10 cellular contexts compared by ENCODE assay signal in genomic region chr1:10459185-10459584, GRCh38. TPM values are rescaled to one million over a fixed set of nuclear protein-coding genes. Genes with fewer than 3 reads are reported as not detected.
DNase-seq lines count a peak whose midpoint lies in the region; ATAC-seq and TF ChIP-seq lines count a peak whose summit lies in the region.
"Had no signal": no experiment of that assay in that cellular context is flagged by ENCODE, and none has a peak within 500 bp of the region (broad histone marks: within the 10 kb centered on the region; RNA-seq: fewer than 3 reads in every experiment).

No MANE protein-coding gene starts in this region.

- H3K4me3 ChIP-seq in cardiac muscle cell: no peak overlapping the region
- no peak overlapping the region for H3K4me3 ChIP-seq in PC-9
- H3K4me3 ChIP-seq in fibroblast of lung (replicated peaks in 1 of 4; ENCODE audit: control extremely low read depth in 1 of 4, insufficient read depth in 1 of 4, low read depth in 3 of 4, low read length in 4 of 4): no peak overlapping the region
- H3K4me3 ChIP-seq in upper lobe of left lung: no peak overlapping the region
- H3K4me3 ChIP-seq: ovary had no signal

- WGBS in upper lobe of left lung, 2 donors: 42 to 45% methylated on average over 3 of the region's 3 CpGs

- H3K36me3 Mint-ChIP-seq in nephron progenitor cell (ENCODE audit: low read depth): peaks cover 51% of the 10 kb centered on the region

- H3K27ac ChIP-seq in cardiac muscle cell: peak overlapping the region; percentile 48
- peak overlapping the region; percentile 78 for H3K27ac ChIP-seq in PC-9
- no peak overlapping the region for H3K27ac ChIP-seq in fibroblast of lung (ENCODE audit: insufficient read depth, low read length)
- H3K27ac ChIP-seq in upper lobe of left lung: peak overlapping the region in 3 of 4 donors; percentile 15 to 54 (median 43)
- H3K27ac ChIP-seq: ovary had no signal

- POLR2A ChIA-PET in PC-9 (lab: Charles Lee; ENCODE audit: unreplicated experiment): interaction anchor here (0.6 kb wide), 1 partner anchor 44 kb away, joined by 3 read pairs; no protein-coding TSS in a partner anchor

- H3K79me2 ChIP-seq in PC-9 (ENCODE audit: low read depth) (0 out of 2 replicates have a peak, but pooled peaks cover 3% of the 10 kb centered on the region), fibroblast of lung (ENCODE audit: control insufficient read depth, insufficient read depth, low read length) (no peaks in the 10 kb centered on the region)

- H3K9me2 ChIP-seq in PC-9 (ENCODE audit: insufficient read depth): no peaks in the 10 kb centered on the region

- CTCF ChIA-PET in PC-9 (lab: Charles Lee): interaction anchor here (0.5 kb wide), 1 partner anchor 483 kb away, joined by 3 read pairs; no protein-coding TSS in a partner anchor

- H3K36me3 ChIP-seq in cardiac muscle cell (peaks cover 29% of the 10 kb centered on the region), PC-9 (ENCODE audit: low read depth) (0 out of 2 replicates have a peak, but pooled peaks cover 3% of the 10 kb centered on the region), fibroblast of lung (ENCODE audit: control insufficient read depth, insufficient read depth, low read length) (peaks cover 8% of the 10 kb centered on the region), upper lobe of left lung (peaks cover 13 to 36% (median 22%) of the 10 kb centered on the region in 4 donors)
- H3K36me3 ChIP-seq: ovary had no signal

- H3K9me3 Mint-ChIP-seq in nephron progenitor cell: peaks cover 3% of the 10 kb centered on the region

- H3K4me1 Mint-ChIP-seq in nephron progenitor cell: peaks cover 10% of the 10 kb centered on the region

- no peak overlapping the region for H3K4me3 Mint-ChIP-seq in nephron progenitor cell

- no peak overlapping the region for H3K27ac Mint-ChIP-seq in nephron progenitor cell

- H3F3A ChIP-seq in PC-9 (ENCODE audit: insufficient read depth, low read depth): peaks cover 30% of the 10 kb centered on the region

- peak in 1 of 2 donors; percentile 86 for DNase-seq in cardiac muscle cell (ENCODE audit: low read depth in 1 of 2, low spot score in 1 of 2)
- no peak for DNase-seq in left ventricle myocardium superior
- DNase-seq in PC-9: peak; percentile 70 to 97
- DNase-seq in fibroblast of lung (ENCODE audit: low read depth in 2 of 2): peak; percentile 72 to 88
- peak in 1 of 2 donors; percentile 26 for DNase-seq in upper lobe of left lung
- no peak for DNase-seq in nephron progenitor cell
- no peak for DNase-seq in central memory CD4-positive, alpha-beta T cell
- DNase-seq: DMS153, ovary had no signal

- TF ChIP-seq CTCF in cardiac muscle cell (IDR thresholded peaks at IDR 0.05; ENCODE audit: low read depth, low read length) (no peak), PC-9 (conservative IDR thresholded peaks at IDR 0.05) (no peak), fibroblast of lung (conservative IDR thresholded peaks at IDR 0.05 in 1 of 2, IDR thresholded peaks at IDR 0.05 in 1 of 2; ENCODE audit: low read depth in 1 of 2, low read length in 2 of 2) (no peak), upper lobe of left lung (IDR thresholded peaks at IDR 0.05) (no peak), nephron progenitor cell (IDR thresholded peaks at IDR 0.05) (no peak)

- ATAC-seq in left ventricle myocardium superior (no peak), upper lobe of left lung (ENCODE audit: low FRiP score in 2 of 2) (no peak), HG03442 (IDR thresholded peaks at IDR 0.05; ENCODE audit: unreplicated experiment) (no peak)

- H4K20me1 ChIP-seq in PC-9 (ENCODE audit: insufficient read depth) (no peaks in the 10 kb centered on the region), fibroblast of lung (ENCODE audit: control insufficient read depth, extremely low read depth, insufficient read depth, low read length) (no peaks in the 10 kb centered on the region)

- TF ChIP-seq EP300 in upper lobe of left lung (IDR thresholded peaks at IDR 0.05): no peak

- H3K4me1 ChIP-seq in cardiac muscle cell (ENCODE audit: low read depth) (peaks cover 7% of the 10 kb centered on the region), PC-9 (replicated peaks; ENCODE audit: insufficient read depth) (peaks cover 19% of the 10 kb centered on the region), fibroblast of lung (ENCODE audit: control insufficient read depth, extremely low read depth, insufficient read depth, low read length) (peaks cover 4% of the 10 kb centered on the region), upper lobe of left lung (peaks cover 0 to 17% (median 14%) of the 10 kb centered on the region in 4 donors)

- intact Hi-C loops in left ventricle myocardium superior (cut with micrococcal nuclease): no loop called here
- intact Hi-C loops in PC-9 (cut with micrococcal nuclease; ENCODE audit: unreplicated experiment): no loop called here

- TF ChIP-seq POLR2A in upper lobe of left lung (IDR thresholded peaks at IDR 0.05): no peak

- H3K9ac ChIP-seq in fibroblast of lung (ENCODE audit: insufficient read depth, low read length): no peak overlapping the region

- no peaks in the 10 kb centered on the region for H3K9me3 ChIP-seq in cardiac muscle cell (ENCODE audit: low read depth)
- H3K9me3 ChIP-seq in PC-9 (ENCODE audit: insufficient read depth, low read depth): no peaks in the 10 kb centered on the region
- no peaks in the 10 kb centered on the region for H3K9me3 ChIP-seq in fibroblast of lung (ENCODE audit: control insufficient read depth, insufficient read depth, low read depth, low read length)
- no peaks in the 10 kb centered on the region for H3K9me3 ChIP-seq in upper lobe of left lung
- H3K9me3 ChIP-seq: ovary had no signal

- peak overlapping the region; percentile 20 for H3K4me2 ChIP-seq in PC-9
- H3K4me2 ChIP-seq in fibroblast of lung (ENCODE audit: extremely low read depth, insufficient read depth, low read length): no peak overlapping the region

- H3K27me3 ChIP-seq in cardiac muscle cell: no peaks in the 10 kb centered on the region
- no peaks in the 10 kb centered on the region for H3K27me3 ChIP-seq in PC-9 (ENCODE audit: insufficient read depth, low read depth)
- H3K27me3 ChIP-seq in fibroblast of lung (ENCODE audit: control insufficient read depth, insufficient read depth, low read length): no peaks in the 10 kb centered on the region
- H3K27me3 ChIP-seq in upper lobe of left lung: no peaks in the 10 kb centered on the region
- H3K27me3 ChIP-seq: ovary had no signal

- no TSS peak for BruUV-seq in PC-9 (replicated peaks; lab: Mats Ljungman, UMichigan)

- no peaks in the 10 kb centered on the region for H3K27me3 Mint-ChIP-seq in nephron progenitor cell (ENCODE audit: low read depth, poor library complexity)

- H2AFZ ChIP-seq in PC-9 (no peak overlapping the region), fibroblast of lung (ENCODE audit: low read length) (no peak overlapping the region)

RNA-seq across cellular contexts. Expression of gene CORT, which starts 9.4 kb away (rescaled TPM):
- total RNA-seq in cardiac muscle cell: 2.3 and 3.1 TPM in 2 replicates
- polyA plus RNA-seq in cardiac muscle cell: 1.2 and 2.3 TPM in 2 replicates
- not detected for total RNA-seq in left ventricle myocardium superior
- 1.4 and 1.6 TPM in 2 replicates for total RNA-seq in PC-9 (2021)
- total RNA-seq in fibroblast of lung: 0.17 TPM in 1 of 2 replicates, not detected in the other
- polyA plus RNA-seq in fibroblast of lung: not detected in 2 replicates
- polyA plus RNA-seq in fibroblast of lung (2012): 0.21 and 0.31 TPM in 2 replicates
- not detected in 2 replicates for polyA minus RNA-seq in fibroblast of lung (ENCODE audit: low replicate concordance)
- total RNA-seq in upper lobe of left lung: under 1 TPM in 2 of 6 donors, not detected in 4; 0.26 to 0.59 TPM

RNA-seq across cellular contexts. Expression of gene DFFA, which starts 13.1 kb away (rescaled TPM):
- 42.0 and 53.6 TPM in 2 replicates for total RNA-seq in cardiac muscle cell
- polyA plus RNA-seq in cardiac muscle cell: 47.5 and 69.4 TPM in 2 replicates
- total RNA-seq in left ventricle myocardium superior: 22.4 TPM
- 35.2 and 36.8 TPM in 2 replicates for total RNA-seq in PC-9 (2021)
- total RNA-seq in fibroblast of lung: 32.1 and 33.5 TPM in 2 replicates
- 27.8 and 34.2 TPM in 2 replicates for polyA plus RNA-seq in fibroblast of lung
- 26.0 and 34.0 TPM in 2 replicates for polyA plus RNA-seq in fibroblast of lung (2012)
- polyA minus RNA-seq in fibroblast of lung (ENCODE audit: low replicate concordance): 38.7 and 44.5 TPM in 2 replicates
- 10 to 100 TPM; 15.8 to 37.2 (median 22.9) TPM for total RNA-seq in upper lobe of left lung

RNA-seq across cellular contexts. Expression of gene PEX14, which starts 15.6 kb away (rescaled TPM):
- total RNA-seq in cardiac muscle cell (29.2 and 32.1 TPM in 2 replicates), left ventricle myocardium superior (21.0 TPM), PC-9 (2021) (28.3 and 34.7 TPM in 2 replicates), fibroblast of lung (8.2 and 11.4 TPM in 2 replicates), upper lobe of left lung (10 to 100 TPM; 21.2 to 43.0 (median 29.9) TPM)
- polyA plus RNA-seq in cardiac muscle cell (25.0 and 25.7 TPM in 2 replicates), fibroblast of lung (10.3 and 14.4 TPM in 2 replicates)
- 17.8 and 23.5 TPM in 2 replicates for polyA plus RNA-seq in fibroblast of lung (2012)
- 12.0 and 12.2 TPM in 2 replicates for polyA minus RNA-seq in fibroblast of lung (ENCODE audit: low replicate concordance)

RNA-seq across cellular contexts. Expression of gene CENPS, which starts 29.0 kb away (rescaled TPM):
- total RNA-seq in cardiac muscle cell (13.4 and 16.0 TPM in 2 replicates), left ventricle myocardium superior (5.5 TPM), PC-9 (2021) (28.5 and 35.9 TPM in 2 replicates), fibroblast of lung (7.4 and 10.2 TPM in 2 replicates), upper lobe of left lung (10 to 100 TPM in 5 of 6 donors, 1 to 10 TPM in 1; 1.4 to 23.0 (median 14.3) TPM)
- polyA plus RNA-seq in cardiac muscle cell (30.6 and 46.3 TPM in 2 replicates), fibroblast of lung (11.9 and 15.3 TPM in 2 replicates)
- 17.1 and 26.7 TPM in 2 replicates for polyA plus RNA-seq in fibroblast of lung (2012)
- 5.3 and 6.1 TPM in 2 replicates for polyA minus RNA-seq in fibroblast of lung (ENCODE audit: low replicate concordance)

Comparison
In these comparisons a context has a peak if more than half of its experiments do, and no peak if none do; other contexts are left out.
1. DNase-seq: peak in PC-9 (2 of 2) and fibroblast of lung (2 of 2); none in left ventricle myocardium superior (single experiment), nephron progenitor cell (single experiment) and central memory CD4-positive, alpha-beta T cell (single experiment).